Comparison of ENCODE assay signal across 11 cellular contexts in genomic region chr6:158046201-158047119, GRCh38.
DNase-seq lines count a peak whose midpoint lies in the region; TF ChIP-seq lines count a peak whose summit lies in the region.
"Had no signal": no experiment of that assay in that cellular context is flagged by ENCODE, and none has a peak within 500 bp of the region (broad histone marks: within the 10 kb centered on the region; RNA-seq: fewer than 3 reads in every experiment).

No MANE protein-coding gene starts in this region.

- H3K9ac ChIP-seq in smooth muscle cell (ENCODE audit: low read depth): peak overlapping the region; percentile 11

- H3K4me3 ChIP-seq in smooth muscle cell (no peak overlapping the region), MG63 (no peak overlapping the region)
- H3K4me3 ChIP-seq: stomach had no signal

- H3K27me3 ChIP-seq in smooth muscle cell (ENCODE audit: low read depth): no peaks in the 10 kb centered on the region
- H3K27me3 ChIP-seq in MG63: no peaks in the 10 kb centered on the region
- H3K27me3 ChIP-seq: stomach had no signal

- H3F3A ChIP-seq in smooth muscle cell (ENCODE audit: low read depth): peaks cover 18% of the 10 kb centered on the region

- POLR2A ChIA-PET in activated CD4-positive, alpha-beta T cell treated with anti-CD3 and anti-CD28 coated beads, Interleukin-2, amount 10 ng/mL, durations not matched to agents 7 days and 5 days (lab: Charles Lee): interaction anchor here (0.5 kb wide), 1 partner anchor 155 kb away, joined by 3 read pairs; no protein-coding TSS in a partner anchor

- CTCF ChIA-PET in activated CD4-positive, alpha-beta T cell treated with anti-CD3 and anti-CD28 coated beads, Interleukin-2, amount 10 ng/mL, durations not matched to agents 7 days and 5 days (lab: Charles Lee): interaction anchor here (1.5 to 4.0 kb wide), 6 partner anchors 12 to 64 kb away, joined by 3 to 22 read pairs (median 6); no protein-coding TSS in a partner anchor

- WGBS in smooth muscle cell (ENCODE audit: low lambda C conversion rate): 74% methylated on average over 20 of the region's 20 CpGs

- H3K4me3 Mint-ChIP-seq in activated CD4-positive, alpha-beta T cell treated with anti-CD3 and anti-CD28 coated beads, Interleukin-2, amount 10 ng/mL, durations not matched to agents 7 days and 5 days: no peak overlapping the region
- no peak overlapping the region for H3K4me3 Mint-ChIP-seq in chondrocyte (ENCODE audit: unreplicated experiment)

- TF ChIP-seq CTCF in chondrocyte (IDR thresholded peaks at IDR 0.05): no peak
- no peak for TF ChIP-seq CTCF in smooth muscle cell (IDR thresholded peaks at IDR 0.05; ENCODE audit: borderline replicate concordance, insufficient read depth, poor library complexity, severe bottlenecking)

- no peaks in the 10 kb centered on the region for H3K79me2 ChIP-seq in smooth muscle cell (ENCODE audit: low read depth)

- H3K36me3 ChIP-seq in smooth muscle cell (ENCODE audit: low read depth): no peaks in the 10 kb centered on the region
- peaks cover 86% of the 10 kb centered on the region for H3K36me3 ChIP-seq in MG63

- H3K4me1 ChIP-seq in smooth muscle cell (ENCODE audit: low read depth): peaks cover 15% of the 10 kb centered on the region

- no peaks in the 10 kb centered on the region for H4K20me1 ChIP-seq in smooth muscle cell (ENCODE audit: low read depth)

- no peak overlapping the region for H3K4me2 ChIP-seq in smooth muscle cell

- H3K4me1 Mint-ChIP-seq in activated CD4-positive, alpha-beta T cell treated with anti-CD3 and anti-CD28 coated beads, Interleukin-2, amount 10 ng/mL, durations not matched to agents 7 days and 5 days: peaks cover 32% of the 10 kb centered on the region
- peaks cover 41% of the 10 kb centered on the region for H3K4me1 Mint-ChIP-seq in chondrocyte (ENCODE audit: low read depth)

- H3K27ac ChIP-seq in smooth muscle cell (ENCODE audit: low read depth): peak overlapping the region; percentile 73
- H3K27ac ChIP-seq: stomach had no signal

- peak overlapping the region; percentile 79 for H3K27ac Mint-ChIP-seq in activated CD4-positive, alpha-beta T cell treated with anti-CD3 and anti-CD28 coated beads, Interleukin-2, amount 10 ng/mL, durations not matched to agents 7 days and 5 days
- H3K27ac Mint-ChIP-seq in chondrocyte (ENCODE audit: unreplicated experiment): no peak overlapping the region

- H3K9me3 Mint-ChIP-seq in activated CD4-positive, alpha-beta T cell treated with anti-CD3 and anti-CD28 coated beads, Interleukin-2, amount 10 ng/mL, durations not matched to agents 7 days and 5 days: no peaks in the 10 kb centered on the region
- H3K9me3 Mint-ChIP-seq in chondrocyte (ENCODE audit: low read depth): no peaks in the 10 kb centered on the region

- H3K9me3 ChIP-seq in smooth muscle cell (replicated peaks; ENCODE audit: low read depth) (no peaks in the 10 kb centered on the region), MG63 (no peaks in the 10 kb centered on the region)
- H3K9me3 ChIP-seq: stomach had no signal

- H2AFZ ChIP-seq in smooth muscle cell (ENCODE audit: low read depth): no peak overlapping the region

- peaks cover 47% of the 10 kb centered on the region for H3K36me3 Mint-ChIP-seq in activated CD4-positive, alpha-beta T cell treated with anti-CD3 and anti-CD28 coated beads, Interleukin-2, amount 10 ng/mL, durations not matched to agents 7 days and 5 days (ENCODE audit: low read depth)
- H3K36me3 Mint-ChIP-seq in chondrocyte (ENCODE audit: low read depth): peaks cover 26% of the 10 kb centered on the region

- no peaks in the 10 kb centered on the region for H3K27me3 Mint-ChIP-seq in activated CD4-positive, alpha-beta T cell treated with anti-CD3 and anti-CD28 coated beads, Interleukin-2, amount 10 ng/mL, durations not matched to agents 7 days and 5 days
- no peaks in the 10 kb centered on the region for H3K27me3 Mint-ChIP-seq in chondrocyte (ENCODE audit: low read depth)

- DNase-seq in activated CD4-positive, alpha-beta T cell treated with anti-CD3 and anti-CD28 coated beads, Interleukin-2, amount 10 ng/mL, durations not matched to agents 7 days and 5 days: no peak
- no peak for DNase-seq in activated CD4-positive, alpha-beta T cell treated with anti-CD3 and anti-CD28 coated beads, Interleukin-2, amount 50 U/mL, for 48 hours
- DNase-seq in NCI-H82 treated with DMSO at 0.1 percent for 48 hours (lab: John Stamatoyannopoulos, UW; ENCODE audit: unreplicated experiment) (peak; percentile 72), chondrocyte (ENCODE audit: low spot score) (peak; percentile 29), smooth muscle cell (lab: John Stamatoyannopoulos, UW; ENCODE audit: unreplicated experiment) (no peak), MG63 (no peak), NAMALWA (ENCODE audit: low spot score) (no peak), NCI-H1105 treated with DMSO at 0.1 percent for 48 hours (lab: John Stamatoyannopoulos, UW) (no peak)
- DNase-seq: islet precursor cell, NCI-H1694 treated with DMSO at 0.1 percent for 48 hours, stomach had no signal

Comparison
In these comparisons a context has a peak if more than half of its experiments do, and no peak if none do; other contexts are left out.
1. DNase-seq: peak in NCI-H82 treated with DMSO at 0.1 percent for 48 hours (single experiment) and chondrocyte (single experiment); none in activated CD4-positive, alpha-beta T cell treated with anti-CD3 and anti-CD28 coated beads, Interleukin-2, amount 10 ng/mL, durations not matched to agents 7 days and 5 days (single experiment), activated CD4-positive, alpha-beta T cell treated with anti-CD3 and anti-CD28 coated beads, Interleukin-2, amount 50 U/mL, for 48 hours (0 of 2), smooth muscle cell (single experiment), MG63 (single experiment), NAMALWA (single experiment) and NCI-H1105 treated with DMSO at 0.1 percent for 48 hours (single experiment).